1 cellular context compared by ENCODE assay signal in genomic region chr10:48653944-48654698, GRCh38.
A peak's percentile ranks its signal among the peaks of the same experiment; 100 is the strongest.
TF ChIP-seq lines count a peak whose summit lies in the region.

No MANE protein-coding gene starts in this region.

TF ChIP-seq in H1, 55 proteins besides CTCF, POLR2A, EP300 and RAD21:
- TF ChIP-seq SRF (IDR thresholded peaks at IDR 0.05; ENCODE audit: low read depth, low read length) = no peak
- TF ChIP-seq BRCA1 (IDR thresholded peaks at IDR 0.05; ENCODE audit: low read depth, low read length) = no peak
- TF ChIP-seq KDM1A (IDR thresholded peaks at IDR 0.05; ENCODE audit: borderline replicate concordance, low read length) = 0 out of 2 replicates have a peak, but pooled peaks have one; percentile 9
- no peak for TF ChIP-seq MAFK (IDR thresholded peaks at IDR 0.05; ENCODE audit: low read depth, low read length)
